8 cellular contexts compared by ENCODE assay signal in the genomic region with DNA sequence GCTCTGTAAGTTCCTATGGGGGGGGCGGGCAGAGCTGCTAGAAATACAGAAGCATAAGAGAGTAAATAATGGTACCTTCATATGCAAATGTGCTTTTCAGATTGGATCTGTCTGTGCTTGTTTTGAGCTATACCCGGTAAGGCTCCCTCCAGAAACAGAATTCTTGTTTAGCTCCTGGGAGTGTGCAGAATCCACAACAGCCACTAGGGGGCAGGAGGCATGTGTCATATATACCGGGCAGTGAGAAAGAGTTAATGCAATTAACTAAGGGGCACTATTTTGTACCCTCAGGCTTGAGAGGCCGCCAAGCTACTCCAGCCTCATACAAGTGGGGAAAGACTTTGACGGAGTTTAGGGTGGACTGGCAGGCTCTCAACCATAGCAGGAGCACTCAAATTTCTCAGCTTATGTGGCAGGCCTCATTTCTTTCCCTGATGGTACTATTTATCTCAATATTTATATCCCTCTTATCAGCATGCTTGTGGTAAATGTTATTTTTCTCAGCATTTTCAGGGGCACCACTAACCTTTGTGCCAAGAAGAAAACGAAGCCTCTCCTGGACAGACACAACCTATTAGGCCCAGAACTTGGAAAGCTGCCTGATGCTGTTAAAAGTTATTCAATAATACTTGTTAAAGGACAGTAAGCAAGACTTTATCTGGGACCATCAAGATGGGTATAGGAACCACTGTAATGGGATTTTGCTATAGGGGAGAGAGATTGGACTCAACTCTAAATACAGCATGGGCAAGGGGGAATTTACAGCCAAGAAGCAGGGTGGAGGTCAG. TPM values are rescaled to one million over a fixed set of nuclear protein-coding genes. Genes with fewer than 3 reads are reported as not detected.
DNase-seq lines count a peak whose midpoint lies in the region; ATAC-seq and TF ChIP-seq lines count a peak whose summit lies in the region.

No MANE protein-coding gene starts in this region.

- TF ChIP-seq CTCF in LNCAP (IDR thresholded peaks at IDR 0.05), result peak; percentile 99

- peak in 10 of 14 donors; percentile 25 to 70 (median 42) for DNase-seq in C1 segment of cervical spinal cord (lab: John Stamatoyannopoulos, UW)
- peak; percentile 50 to 72 for DNase-seq in SJSA1 (ENCODE audit: low read depth in 1 of 2, low spot score in 2 of 2)
- peak; percentile 90 for DNase-seq in activated effector memory CD4-positive, alpha-beta T cell treated with anti-CD3 and anti-CD28 coated beads, Interleukin-2, amount 50 U/mL, for 16 hours
- DNase-seq in germinal center (ENCODE audit: low spot score), result peak; percentile 79
- peak; percentile 89 for DNase-seq in pons (ENCODE audit: low spot score)
- DNase-seq in ureter (ENCODE audit: low spot score), result peak; percentile 74

- ATAC-seq in GM19395 (IDR thresholded peaks at IDR 0.05; ENCODE audit: unreplicated experiment), result peak; percentile 84

- H3K27me3 ChIP-seq in SJSA1 (replicated peaks), result no peaks in the 10 kb centered on the region

- H3K4me1 ChIP-seq in SJSA1 (replicated peaks), result no peaks in the 10 kb centered on the region

- no peaks in the 10 kb centered on the region for H3K36me3 ChIP-seq in SJSA1

- no peaks in the 10 kb centered on the region for H3K9me3 ChIP-seq in SJSA1 (replicated peaks)

- no peak overlapping the region for H3K4me3 ChIP-seq in SJSA1

- no peak overlapping the region for H3K27ac ChIP-seq in SJSA1

RNA-seq across cellular contexts. Expression of gene CENPV, which starts 10.7 kb away (rescaled TPM):
- total RNA-seq in SJSA1 (2014; rRNA removed; shearing (Covaris generic)), result 48.3 and 66.0 TPM in 2 replicates
- 44.0 TPM for total RNA-seq in ureter

RNA-seq across cellular contexts. Expression of gene UBB, which starts 16.9 kb away (rescaled TPM):
- total RNA-seq in SJSA1 (2014; rRNA removed; shearing (Covaris generic)), result 1,919 and 2,989 TPM in 2 replicates
- total RNA-seq in ureter, result 1,159 TPM

RNA-seq across cellular contexts. Expression of gene TRPV2, which starts 51.4 kb away (rescaled TPM):
- total RNA-seq in SJSA1 (2014; rRNA removed; shearing (Covaris generic)), result 0.47 TPM in 1 of 2 replicates, not detected in the other
- total RNA-seq in ureter, result 13.6 TPM
